In genomic region chr13:48192536-48192935, GRCh38 we compare ENCODE assay signal across 14 cellular contexts. TPM values are rescaled to one million over a fixed set of nuclear protein-coding genes. Genes with fewer than 3 reads are reported as not detected.
A peak's percentile ranks its signal among the peaks of the same experiment; 100 is the strongest.
DNase-seq lines count a peak whose midpoint lies in the region; TF ChIP-seq lines count a peak whose summit lies in the region.
"Had no signal": no experiment of that assay in that cellular context is flagged by ENCODE, and none has a peak within 500 bp of the region (broad histone marks: within the 10 kb centered on the region; RNA-seq: fewer than 3 reads in every experiment).

No MANE protein-coding gene starts in this region.

- no peak overlapping the region for H3K4me3 Mint-ChIP-seq in activated naive CD8-positive, alpha-beta T cell
- no peak overlapping the region for H3K4me3 Mint-ChIP-seq in activated naive CD8-positive, alpha-beta T cell treated with anti-CD3 and anti-CD28 coated beads for 36 hours
- H3K4me3 Mint-ChIP-seq in CD8-positive, alpha-beta memory T cell, result no peak overlapping the region

- H3K4me1 ChIP-seq in neutrophil (ENCODE audit: control insufficient read depth in 1 of 2, insufficient read depth in 1 of 2, low read depth in 1 of 2, low read length in 1 of 2), result peaks cover 22 to 30% of the 10 kb centered on the region in 2 experiments
- peaks cover 26% of the 10 kb centered on the region for H3K4me1 ChIP-seq in CD8-positive, alpha-beta memory T cell (ENCODE audit: insufficient read depth, low read length)

- no peaks in the 10 kb centered on the region for H3K36me3 ChIP-seq in neutrophil
- H3K36me3 ChIP-seq in CD8-positive, alpha-beta memory T cell (ENCODE audit: insufficient read depth, low read length), result no peaks in the 10 kb centered on the region

- H3K9me3 Mint-ChIP-seq in activated naive CD8-positive, alpha-beta T cell (ENCODE audit: low read depth), result no peaks in the 10 kb centered on the region
- H3K9me3 Mint-ChIP-seq in activated naive CD8-positive, alpha-beta T cell treated with anti-CD3 and anti-CD28 coated beads for 36 hours, result peaks cover 1% of the 10 kb centered on the region
- H3K9me3 Mint-ChIP-seq in CD8-positive, alpha-beta memory T cell, result no peaks in the 10 kb centered on the region

- H3K27me3 ChIP-seq in neutrophil, result no peaks in the 10 kb centered on the region
- no peaks in the 10 kb centered on the region for H3K27me3 ChIP-seq in CD8-positive, alpha-beta memory T cell (ENCODE audit: insufficient read depth, low read length, poor library complexity, severe bottlenecking)

- H3K4me3 ChIP-seq in neutrophil (ENCODE audit: low read depth in 1 of 2, low read length in 1 of 2), result no peak overlapping the region
- no peak overlapping the region for H3K4me3 ChIP-seq in CD8-positive, alpha-beta memory T cell (ENCODE audit: low read length)

- peak overlapping the region; percentile 5 for H3K27ac Mint-ChIP-seq in activated naive CD8-positive, alpha-beta T cell
- no peak overlapping the region for H3K27ac Mint-ChIP-seq in activated naive CD8-positive, alpha-beta T cell treated with anti-CD3 and anti-CD28 coated beads for 36 hours
- H3K27ac Mint-ChIP-seq in CD8-positive, alpha-beta memory T cell, result peak overlapping the region in 2 of 8 donors; percentile 12 to 77

- no peak for TF ChIP-seq CTCF in neutrophil (IDR thresholded peaks at IDR 0.05)

- peaks cover 45% of the 10 kb centered on the region for H3K4me1 Mint-ChIP-seq in activated naive CD8-positive, alpha-beta T cell (ENCODE audit: low read depth)
- H3K4me1 Mint-ChIP-seq in activated naive CD8-positive, alpha-beta T cell treated with anti-CD3 and anti-CD28 coated beads for 36 hours, result peaks cover 34% of the 10 kb centered on the region
- peaks cover 22 to 42% (median 30%) of the 10 kb centered on the region in 3 donors for H3K4me1 Mint-ChIP-seq in CD8-positive, alpha-beta memory T cell

- H3K36me3 Mint-ChIP-seq in activated naive CD8-positive, alpha-beta T cell, result no peaks in the 10 kb centered on the region
- H3K36me3 Mint-ChIP-seq in activated naive CD8-positive, alpha-beta T cell treated with anti-CD3 and anti-CD28 coated beads for 36 hours, result no peaks in the 10 kb centered on the region
- H3K36me3 Mint-ChIP-seq in CD8-positive, alpha-beta memory T cell, result peaks cover 0 to 3% (median 0%) of the 10 kb centered on the region in 3 donors

- H3K9me3 ChIP-seq in neutrophil, result no peaks in the 10 kb centered on the region
- no peaks in the 10 kb centered on the region for H3K9me3 ChIP-seq in CD8-positive, alpha-beta memory T cell (ENCODE audit: low read length)

- CTCF ChIA-PET in CD8-positive, alpha-beta memory T cell (lab: Charles Lee), result interaction anchor here (0.7 kb wide), 1 partner anchor 954 kb away, joined by 3 read pairs; no protein-coding TSS in a partner anchor

- DNase-seq in activated naive CD8-positive, alpha-beta T cell treated with anti-CD3 and anti-CD28 coated beads for 36 hours, result no peak
- DNase-seq in NCI-H2171 treated with DMSO at 0.1 percent for 48 hours (lab: John Stamatoyannopoulos, UW), result peak; percentile 56
- DNase-seq in cerebellar cortex (ENCODE audit: low spot score), result peak; percentile 88
- DNase-seq in germinal center (ENCODE audit: low spot score), result no peak
- DNase-seq in CD8-positive, alpha-beta memory T cell, result no peak
- no peak for DNase-seq in A172 (ENCODE audit: low spot score)
- DNase-seq: NCI-H2029 treated with DMSO at 0.1 percent for 48 hours; NCI-H2227 treated with DMSO at 0.1 percent for 48 hours; NCI-H524 treated with DMSO at 0.1 percent for 48 hours; NK-92 treated with Interleukin-12 subunit alpha and Interleukin-12 subunit beta, amount 100 ng/mL, for 24 hours; PC-3 had no signal

- POLR2A ChIA-PET in CD8-positive, alpha-beta memory T cell (lab: Charles Lee), result interaction anchor here (0.6 kb wide), 1 partner anchor 20 kb away, joined by 3 read pairs; no protein-coding TSS in a partner anchor

- H3K27me3 Mint-ChIP-seq in activated naive CD8-positive, alpha-beta T cell, result no peaks in the 10 kb centered on the region
- no peaks in the 10 kb centered on the region for H3K27me3 Mint-ChIP-seq in activated naive CD8-positive, alpha-beta T cell treated with anti-CD3 and anti-CD28 coated beads for 36 hours
- no peaks in the 10 kb centered on the region for H3K27me3 Mint-ChIP-seq in CD8-positive, alpha-beta memory T cell

- peak overlapping the region; percentile 9 for H3K27ac ChIP-seq in neutrophil
- no peak overlapping the region for H3K27ac ChIP-seq in CD8-positive, alpha-beta memory T cell (ENCODE audit: low read depth, low read length)
- H3K27ac ChIP-seq: C4-2B had no signal

RNA-seq across cellular contexts. Expression of gene ITM2B, which starts 40.5 kb away (rescaled TPM):
- total RNA-seq in activated naive CD8-positive, alpha-beta T cell treated with anti-CD3 and anti-CD28 coated beads for 36 hours, result 10 to 100 TPM; 90.7 to 95.9 TPM
- total RNA-seq in CD8-positive, alpha-beta memory T cell, result 100 to 1,000 TPM; 122 to 127 TPM
- polyA plus RNA-seq in CD8-positive, alpha-beta memory T cell, result 1,289 TPM
- 147 and 160 TPM in 2 replicates for total RNA-seq in A172 (2014; rRNA removed; shearing (Covaris generic))

Comparison
In these comparisons a context has a peak if more than half of its experiments do, and no peak if none do; other contexts are left out.
1. DNase-seq: peak in NCI-H2171 treated with DMSO at 0.1 percent for 48 hours (single experiment) and cerebellar cortex (single experiment); none in activated naive CD8-positive, alpha-beta T cell treated with anti-CD3 and anti-CD28 coated beads for 36 hours (single experiment), germinal center (single experiment), CD8-positive, alpha-beta memory T cell (0 of 5) and A172 (single experiment).